18 cellular contexts compared by ENCODE assay signal in the genomic region with DNA sequence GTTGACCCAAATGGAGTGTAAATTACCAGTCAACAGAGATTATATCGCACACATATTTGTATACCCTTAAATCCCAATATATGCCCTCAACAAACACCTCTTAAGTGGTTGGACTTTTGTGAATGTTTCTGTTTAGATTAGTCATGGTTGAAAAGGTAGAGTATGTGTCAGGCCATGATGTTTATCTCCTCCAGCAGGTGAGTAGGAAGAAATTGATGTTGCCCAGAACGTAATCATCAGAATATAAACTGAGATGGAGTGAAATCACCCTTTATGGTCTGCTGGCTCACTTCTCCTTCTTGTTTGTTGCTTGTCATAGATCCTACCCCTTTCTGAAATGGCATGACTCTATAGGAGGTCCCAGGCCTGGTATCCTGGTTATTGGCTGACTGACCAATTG.
"Had no signal": no experiment of that assay in that cellular context is flagged by ENCODE, and none has a peak within 500 bp of the region (broad histone marks: within the 10 kb centered on the region; RNA-seq: fewer than 3 reads in every experiment).

No MANE protein-coding gene starts in this region.

- H3K27ac Mint-ChIP-seq: immature natural killer cell; natural killer cell treated with Interleukin-12 subunit alpha and Interleukin-12 subunit beta and Interleukin-15 and Interleukin-18, amount 100 ng/mL, for 72 hours; neural progenitor cell had no signal

- H3K9ac ChIP-seq: neural progenitor cell had no signal

- H3K36me3 Mint-ChIP-seq: immature natural killer cell; natural killer cell treated with Interleukin-12 subunit alpha and Interleukin-12 subunit beta and Interleukin-15 and Interleukin-18, amount 100 ng/mL, for 72 hours; neural progenitor cell had no signal

- H3K27me3 ChIP-seq: esophagus squamous epithelium, neural progenitor cell, ovary had no signal

- DNase-seq: effector memory CD4-positive, alpha-beta T cell; esophagus squamous epithelium; foreskin fibroblast; immature natural killer cell; left cardiac atrium; left ventricle myocardium inferior; lower lobe of right lung; mesenchymal stem cell; midbrain; nucleus accumbens; ovary; right cardiac atrium; small intestine; stimulated activated CD4-positive, alpha-beta T cell treated with anti-CD3 and anti-CD28 coated beads, Interleukin-12 subunit alpha, Interleukin-12 subunit beta, amount 100 ng/mL, for 4 hours; stimulated activated naive CD4-positive, alpha-beta T cell; trophoblast cell had no signal

- H3K27me3 Mint-ChIP-seq: natural killer cell treated with Interleukin-12 subunit alpha and Interleukin-12 subunit beta and Interleukin-15 and Interleukin-18, amount 100 ng/mL, for 72 hours had no signal

- ATAC-seq: left cardiac atrium; lower lobe of right lung; natural killer cell treated with Interleukin-12 subunit alpha and Interleukin-12 subunit beta and Interleukin-15 and Interleukin-18, amount 100 ng/mL, for 72 hours; right cardiac atrium had no signal

- H3K9me3 Mint-ChIP-seq: immature natural killer cell; natural killer cell treated with Interleukin-12 subunit alpha and Interleukin-12 subunit beta and Interleukin-15 and Interleukin-18, amount 100 ng/mL, for 72 hours; neural progenitor cell had no signal

- H3K27ac ChIP-seq: esophagus squamous epithelium, left ventricle myocardium inferior, lower lobe of right lung, neural progenitor cell, ovary had no signal

- H3K9me3 ChIP-seq: esophagus squamous epithelium, left ventricle myocardium inferior, lower lobe of right lung, ovary had no signal

- H2AFZ ChIP-seq: neural progenitor cell had no signal

- H3K4me3 Mint-ChIP-seq: immature natural killer cell; natural killer cell treated with Interleukin-12 subunit alpha and Interleukin-12 subunit beta and Interleukin-15 and Interleukin-18, amount 100 ng/mL, for 72 hours; neural progenitor cell had no signal

- H3K36me3 ChIP-seq: esophagus squamous epithelium, left ventricle myocardium inferior, lower lobe of right lung, neural progenitor cell, ovary had no signal

- H3K4me3 ChIP-seq: esophagus squamous epithelium, left ventricle myocardium inferior, lower lobe of right lung, neural progenitor cell, ovary had no signal

- H3K4me1 ChIP-seq: lower lobe of right lung had no signal
